In the genomic region with DNA sequence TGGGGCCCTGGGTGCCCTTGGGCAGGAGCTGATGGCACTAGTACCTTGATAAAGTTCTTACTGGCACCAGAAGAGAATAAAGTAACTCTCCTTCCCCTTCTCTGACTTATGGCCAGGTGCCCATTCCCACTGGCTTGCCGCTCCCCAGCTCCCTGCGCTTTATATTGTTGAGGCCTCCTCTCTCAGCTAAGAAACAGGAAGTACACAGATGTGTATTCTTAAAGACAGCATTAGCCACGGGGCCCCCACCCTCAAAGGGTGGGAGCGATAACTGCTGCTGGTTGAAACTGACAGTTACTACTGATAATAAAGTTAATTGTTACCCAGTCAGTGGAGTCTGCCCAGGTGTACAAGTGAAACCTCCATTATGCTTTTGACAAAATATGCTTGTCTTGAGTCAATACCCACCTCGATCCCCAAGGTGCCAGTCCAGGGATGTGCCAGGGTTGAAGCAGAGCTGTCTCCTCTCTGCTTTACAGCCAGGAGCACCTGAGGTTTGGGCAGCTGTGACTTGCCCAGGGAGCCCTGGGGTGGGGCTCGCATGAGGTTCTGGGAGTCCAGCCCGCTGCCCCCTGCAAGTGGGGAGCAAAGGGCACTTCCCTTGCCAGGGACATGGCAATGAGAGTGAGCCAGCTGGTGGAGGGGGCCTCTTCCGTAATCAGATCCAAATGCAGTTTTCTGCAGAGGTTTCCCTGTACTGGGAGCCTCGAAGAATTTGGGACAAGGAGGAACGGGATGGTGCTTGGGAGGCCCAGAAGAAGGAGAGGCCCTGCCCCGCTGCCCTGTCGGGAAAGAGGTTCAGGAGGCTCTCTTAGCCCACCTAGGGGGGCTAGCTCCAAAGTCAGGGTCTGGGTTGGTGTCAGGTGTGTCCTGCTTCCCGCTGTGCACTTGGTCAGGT, we compare ENCODE assay signal across 10 cellular contexts. TPM values are rescaled to one million over a fixed set of nuclear protein-coding genes. Genes with fewer than 3 reads are reported as not detected.
A peak's percentile ranks its signal among the peaks of the same experiment; 100 is the strongest.
DNase-seq lines count a peak whose midpoint lies in the region; ATAC-seq, FAIRE-seq and TF ChIP-seq lines count a peak whose summit lies in the region.
"Had no signal": no experiment of that assay in that cellular context is flagged by ENCODE, and none has a peak within 500 bp of the region (broad histone marks: within the 10 kb centered on the region; RNA-seq: fewer than 3 reads in every experiment).

No MANE protein-coding gene starts in this region.

- ATAC-seq in natural killer cell (no peak), T-cell (replicated peaks in 1 of 4) (no peak), GM19328 (IDR thresholded peaks at IDR 0.05; ENCODE audit: unreplicated experiment) (no peak), sciatic nerve (no peak)
- ATAC-seq in natural killer cell treated with Interleukin-12 subunit alpha and Interleukin-12 subunit beta and Interleukin-15 and Interleukin-18, amount 100 ng/mL, for 72 hours, result no peak
- ATAC-seq: stimulated activated naive B cell treated with anti-CD40 and anti-IgM and Interleukin-4, amounts not matched to agents 10 μg/mL and 1 μg/mL and 100 μg/mL, for 72 hours had no signal

- POLR2A ChIA-PET in T-cell (lab: Charles Lee), result no interaction called here

- H3K36me3 Mint-ChIP-seq in natural killer cell (no peaks in the 10 kb centered on the region), T-cell (no peaks in the 10 kb centered on the region)
- H3K36me3 Mint-ChIP-seq in natural killer cell treated with Interleukin-12 subunit alpha and Interleukin-12 subunit beta and Interleukin-15 and Interleukin-18, amount 100 ng/mL, for 72 hours, result no peaks in the 10 kb centered on the region
- H3K36me3 Mint-ChIP-seq: stimulated activated naive B cell treated with anti-CD40 and anti-IgM and Interleukin-4, amounts not matched to agents 10 μg/mL and 1 μg/mL and 100 μg/mL, for 72 hours had no signal

- no peak for TF ChIP-seq CTCF in natural killer cell (IDR thresholded peaks at IDR 0.05)

- CTCF ChIA-PET in T-cell (lab: Charles Lee), result interaction anchor here in 1 of 2 donors (0.6 to 1.3 kb wide), 4 partner anchors 13 to 96 kb away, joined by 3 to 6 read pairs (median 3); no protein-coding TSS in a partner anchor

- peak overlapping the region; percentile 35 for H3K27ac ChIP-seq in layer of hippocampus (ENCODE audit: low read depth, low read length)

- peaks cover 11% of the 10 kb centered on the region for H3K27me3 ChIP-seq in layer of hippocampus (ENCODE audit: control insufficient read depth, insufficient read depth, low read length)

- peaks cover 0 to 3% of the 10 kb centered on the region in 2 donors for H3K27me3 Mint-ChIP-seq in natural killer cell (ENCODE audit: low read depth in 2 of 2)
- H3K27me3 Mint-ChIP-seq in natural killer cell treated with Interleukin-12 subunit alpha and Interleukin-12 subunit beta and Interleukin-15 and Interleukin-18, amount 100 ng/mL, for 72 hours, result no peaks in the 10 kb centered on the region
- peaks cover 0 to 18% of the 10 kb centered on the region in 2 donors for H3K27me3 Mint-ChIP-seq in T-cell

- intact Hi-C loops in natural killer cell (cut with micrococcal nuclease) (no loop called here), sciatic nerve (cut with DNase I) (no loop called here)

- H3K4me1 Mint-ChIP-seq in natural killer cell (peaks cover 5 to 25% of the 10 kb centered on the region in 2 donors), T-cell (peaks cover 23 to 32% (median 30%) of the 10 kb centered on the region in 3 donors)
- peaks cover 12 to 20% of the 10 kb centered on the region in 2 donors for H3K4me1 Mint-ChIP-seq in natural killer cell treated with Interleukin-12 subunit alpha and Interleukin-12 subunit beta and Interleukin-15 and Interleukin-18, amount 100 ng/mL, for 72 hours (ENCODE audit: low read depth in 2 of 2)

- FAIRE-seq in RCC 7860 (lab: Jason Lieb, UNC), result no peak

- no peak for DNase-seq in natural killer cell
- DNase-seq in natural killer cell treated with Interleukin-12 subunit alpha and Interleukin-12 subunit beta and Interleukin-15 and Interleukin-18, amount 100 ng/mL, for 72 hours (ENCODE audit: low spot score), result no peak
- DNase-seq in T-cell, result no peak
- no peak for DNase-seq in RCC 7860 (ENCODE audit: low spot score)
- no peak for DNase-seq in sciatic nerve (ENCODE audit: low spot score)
- DNase-seq in NCI-H510A treated with DMSO at 0.1 percent for 48 hours (lab: John Stamatoyannopoulos, UW), result no peak
- DNase-seq: NCI-H2171; stimulated activated naive B cell treated with anti-CD40 and anti-IgM and Interleukin-4, amounts not matched to agents 10 μg/mL and 1 μg/mL and 100 μg/mL, for 72 hours had no signal

- H3K9me3 Mint-ChIP-seq in natural killer cell (no peaks in the 10 kb centered on the region), T-cell (no peaks in the 10 kb centered on the region)
- H3K9me3 Mint-ChIP-seq in natural killer cell treated with Interleukin-12 subunit alpha and Interleukin-12 subunit beta and Interleukin-15 and Interleukin-18, amount 100 ng/mL, for 72 hours, result no peaks in the 10 kb centered on the region
- H3K9me3 Mint-ChIP-seq: stimulated activated naive B cell treated with anti-CD40 and anti-IgM and Interleukin-4, amounts not matched to agents 10 μg/mL and 1 μg/mL and 100 μg/mL, for 72 hours had no signal

- H3K4me3 Mint-ChIP-seq in natural killer cell (peak overlapping the region; percentile 59), T-cell (peak overlapping the region in 2 of 3 donors; percentile 25 to 78)
- H3K4me3 Mint-ChIP-seq in natural killer cell treated with Interleukin-12 subunit alpha and Interleukin-12 subunit beta and Interleukin-15 and Interleukin-18, amount 100 ng/mL, for 72 hours, result no peak overlapping the region

- H3K27ac Mint-ChIP-seq in natural killer cell (no peak overlapping the region), T-cell (no peak overlapping the region)
- no peak overlapping the region for H3K27ac Mint-ChIP-seq in natural killer cell treated with Interleukin-12 subunit alpha and Interleukin-12 subunit beta and Interleukin-15 and Interleukin-18, amount 100 ng/mL, for 72 hours

RNA-seq across cellular contexts. Expression of gene CLDN9, which starts 5.4 kb away (rescaled TPM):
- total RNA-seq in natural killer cell (under 1 TPM in 2 of 3 donors, not detected in 1; 0.34 to 0.35 TPM), T-cell (under 1 TPM in 1 of 5 donors, not detected in 4; 0.16 TPM), sciatic nerve (0.53 TPM)
- under 1 TPM in 1 of 2 donors, not detected in 1; 0.47 TPM for total RNA-seq in natural killer cell treated with Interleukin-12 subunit alpha and Interleukin-12 subunit beta and Interleukin-15 and Interleukin-18, amount 100 ng/mL, for 72 hours

RNA-seq across cellular contexts. Expression of gene CLDN6, which starts 10.7 kb away (rescaled TPM):
- not detected for total RNA-seq in natural killer cell
- total RNA-seq in natural killer cell treated with Interleukin-12 subunit alpha and Interleukin-12 subunit beta and Interleukin-15 and Interleukin-18, amount 100 ng/mL, for 72 hours, result not detected
- 1 to 10 TPM in 1 of 5 donors, under 1 TPM in 2, not detected in 2; 0.30 to 1.1 (median 0.85) TPM for total RNA-seq in T-cell
- not detected for total RNA-seq in sciatic nerve

RNA-seq across cellular contexts. Expression of gene TNFRSF12A, which starts 12.9 kb away (rescaled TPM):
- 1 to 10 TPM; 2.4 to 3.7 (median 3.1) TPM for total RNA-seq in natural killer cell
- 1 to 10 TPM; 6.4 to 6.5 TPM for total RNA-seq in natural killer cell treated with Interleukin-12 subunit alpha and Interleukin-12 subunit beta and Interleukin-15 and Interleukin-18, amount 100 ng/mL, for 72 hours
- 1 to 10 TPM in 4 of 5 donors, under 1 TPM in 1; 0.43 to 3.7 (median 2.5) TPM for total RNA-seq in T-cell
- total RNA-seq in sciatic nerve, result 13.6 TPM

RNA-seq across cellular contexts. Expression of gene HCFC1R1, which starts 16.4 kb away (rescaled TPM):
- total RNA-seq in natural killer cell (10 to 100 TPM; 15.4 to 21.8 (median 16.0) TPM), T-cell (10 to 100 TPM; 11.4 to 25.9 (median 22.3) TPM), sciatic nerve (65.9 TPM)
- 10 to 100 TPM; 14.3 to 18.4 TPM for total RNA-seq in natural killer cell treated with Interleukin-12 subunit alpha and Interleukin-12 subunit beta and Interleukin-15 and Interleukin-18, amount 100 ng/mL, for 72 hours

RNA-seq across cellular contexts. Expression of gene THOC6, which starts 16.5 kb away (rescaled TPM):
- 10 to 100 TPM; 17.1 to 21.5 (median 17.2) TPM for total RNA-seq in natural killer cell
- total RNA-seq in natural killer cell treated with Interleukin-12 subunit alpha and Interleukin-12 subunit beta and Interleukin-15 and Interleukin-18, amount 100 ng/mL, for 72 hours, result 10 to 100 TPM; 33.6 to 58.8 TPM
- 10 to 100 TPM; 23.7 to 32.8 (median 31.7) TPM for total RNA-seq in T-cell
- 13.6 TPM for total RNA-seq in sciatic nerve
